Comparison of ENCODE assay signal across 15 cellular contexts in the genomic region with DNA sequence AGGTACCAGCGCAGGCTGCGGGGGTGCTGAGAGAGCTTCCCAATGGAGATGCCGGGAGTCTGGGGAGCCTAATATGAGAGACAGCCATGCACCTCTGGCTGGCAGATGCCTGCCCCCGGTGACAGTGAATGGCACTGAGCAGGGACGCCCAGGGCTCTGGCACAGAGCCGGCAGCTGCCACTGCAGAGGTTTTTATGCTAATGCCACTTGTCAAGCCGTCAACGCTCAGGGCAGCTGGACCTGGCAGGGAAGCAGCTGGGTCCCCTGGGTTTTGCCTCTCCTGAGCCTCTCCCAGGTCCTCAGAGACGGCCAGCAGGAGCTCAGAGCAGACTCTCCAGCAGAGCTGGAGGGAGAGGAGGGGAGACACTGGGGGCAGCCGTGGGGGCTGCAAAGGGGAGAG.
DNase-seq lines count a peak whose midpoint lies in the region; ATAC-seq and TF ChIP-seq lines count a peak whose summit lies in the region.
"Had no signal": no experiment of that assay in that cellular context is flagged by ENCODE, and none has a peak within 500 bp of the region (broad histone marks: within the 10 kb centered on the region; RNA-seq: fewer than 3 reads in every experiment).

No MANE protein-coding gene starts in this region.

- no peak overlapping the region for H3K27ac Mint-ChIP-seq in stimulated activated memory B cell treated with anti-CD40 and anti-IgM and Interleukin-4, amounts not matched to agents 10 μg/mL and 1 μg/mL and 100 μg/mL, for 72 hours

- no peaks in the 10 kb centered on the region for H3K9me3 ChIP-seq in heart left ventricle
- H3K9me3 ChIP-seq: prostate gland, upper lobe of left lung had no signal

- in situ Hi-C loops in brain microvascular endothelial cell (cut with HindIII; ENCODE audit: low pct_ligation_motif_present, low sequenced_read_pairs), result no loop called here

- no peak overlapping the region for H3K4me3 Mint-ChIP-seq in stimulated activated memory B cell treated with anti-CD40 and anti-IgM and Interleukin-4, amounts not matched to agents 10 μg/mL and 1 μg/mL and 100 μg/mL, for 72 hours

- no peak for TF ChIP-seq POLR2A in heart left ventricle (IDR thresholded peaks at IDR 0.05)

- peak; percentile 91 for DNase-seq in COLO668 (lab: John Stamatoyannopoulos, UW; ENCODE audit: unreplicated experiment)
- DNase-seq in NCI-H1092 treated with DMSO at 0.1 percent for 48 hours (lab: John Stamatoyannopoulos, UW), result peak; percentile 96
- DNase-seq in NCI-H510A (lab: John Stamatoyannopoulos, UW), result peak; percentile 89
- DNase-seq in heart left ventricle, result peak in 3 of 5 donors; percentile 69 to 77 (median 74)
- no peak for DNase-seq in COLO829 (ENCODE audit: low spot score)
- no peak for DNase-seq in brain microvascular endothelial cell
- DNase-seq in activated CD4-positive, alpha-beta T cell treated with anti-CD3 and anti-CD28 coated beads for 4 hours, result no peak
- DNase-seq: activated naive CD4-positive, alpha-beta T cell treated with Interleukin-2 at 50 U/mL for 16 hours; foreskin keratinocyte; KG1; NCI-H446; stimulated activated CD4-positive, alpha-beta T cell treated with anti-CD3 and anti-CD28 coated beads, Interleukin-2, amount 100 ng/mL, for 24 hours had no signal

- peaks cover 36% of the 10 kb centered on the region for H3K27me3 Mint-ChIP-seq in stimulated activated memory B cell treated with anti-CD40 and anti-IgM and Interleukin-4, amounts not matched to agents 10 μg/mL and 1 μg/mL and 100 μg/mL, for 72 hours

- no peaks in the 10 kb centered on the region for H3K36me3 ChIP-seq in heart left ventricle
- H3K36me3 ChIP-seq in brain microvascular endothelial cell (replicated peaks), result no peaks in the 10 kb centered on the region
- H3K36me3 ChIP-seq: prostate gland, upper lobe of left lung had no signal

- 32 to 47% (median 45%) methylated on average over 7 to 10 of the region's 10 CpGs for WGBS in heart left ventricle, 4 donors

- TF ChIP-seq CTCF in heart left ventricle (IDR thresholded peaks at IDR 0.05) (no peak), brain microvascular endothelial cell (IDR thresholded peaks at IDR 0.05; ENCODE audit: low read depth, low read length, missing control alignments) (no peak)

- peaks cover 0 to 7% (median 0%) of the 10 kb centered on the region in 12 donors for H3K4me1 ChIP-seq in heart left ventricle
- H3K4me1 ChIP-seq: foreskin keratinocyte, prostate gland had no signal

- H3K27me3 ChIP-seq in heart left ventricle (peaks cover 0 to 9% (median 0%) of the 10 kb centered on the region in 9 donors), brain microvascular endothelial cell (replicated peaks) (no peaks in the 10 kb centered on the region)
- H3K27me3 ChIP-seq: upper lobe of left lung had no signal

- peak; percentile 42 to 78 (median 72) for ATAC-seq in heart left ventricle
- ATAC-seq in stimulated activated memory B cell treated with anti-CD40 and anti-IgM and Interleukin-4, amounts not matched to agents 10 μg/mL and 1 μg/mL and 100 μg/mL, for 72 hours, result no peak
- ATAC-seq: foreskin keratinocyte had no signal

- intact Hi-C loops in heart left ventricle (cut with DNase I), result loop anchor here in 1 of 10 donors (10.0 kb wide), 1 partner anchor 64 kb away; no protein-coding TSS in a partner anchor

- H3K9me3 Mint-ChIP-seq in stimulated activated memory B cell treated with anti-CD40 and anti-IgM and Interleukin-4, amounts not matched to agents 10 μg/mL and 1 μg/mL and 100 μg/mL, for 72 hours, result no peaks in the 10 kb centered on the region

- no peaks in the 10 kb centered on the region for H3K36me3 Mint-ChIP-seq in stimulated activated memory B cell treated with anti-CD40 and anti-IgM and Interleukin-4, amounts not matched to agents 10 μg/mL and 1 μg/mL and 100 μg/mL, for 72 hours

- H3K4me3 ChIP-seq in heart left ventricle (no peak overlapping the region), brain microvascular endothelial cell (ENCODE audit: low read depth, low read length) (no peak overlapping the region)
- H3K4me3 ChIP-seq: prostate gland, upper lobe of left lung had no signal

- no peaks in the 10 kb centered on the region for H3K4me1 Mint-ChIP-seq in stimulated activated memory B cell treated with anti-CD40 and anti-IgM and Interleukin-4, amounts not matched to agents 10 μg/mL and 1 μg/mL and 100 μg/mL, for 72 hours

- H3K27ac ChIP-seq in heart left ventricle, result no peak overlapping the region
- H3K27ac ChIP-seq in brain microvascular endothelial cell, result no peak overlapping the region
- H3K27ac ChIP-seq: foreskin keratinocyte, prostate gland, upper lobe of left lung had no signal

Comparison
In these comparisons a context has a peak if more than half of its experiments do, and no peak if none do; other contexts are left out.
1. DNase-seq: peak in COLO668 (single experiment), NCI-H1092 treated with DMSO at 0.1 percent for 48 hours (single experiment), NCI-H510A (single experiment) and heart left ventricle (3 of 5); none in COLO829 (single experiment), brain microvascular endothelial cell (single experiment) and activated CD4-positive, alpha-beta T cell treated with anti-CD3 and anti-CD28 coated beads for 4 hours (0 of 2).